8 cellular contexts compared by ENCODE assay signal in the genomic region with DNA sequence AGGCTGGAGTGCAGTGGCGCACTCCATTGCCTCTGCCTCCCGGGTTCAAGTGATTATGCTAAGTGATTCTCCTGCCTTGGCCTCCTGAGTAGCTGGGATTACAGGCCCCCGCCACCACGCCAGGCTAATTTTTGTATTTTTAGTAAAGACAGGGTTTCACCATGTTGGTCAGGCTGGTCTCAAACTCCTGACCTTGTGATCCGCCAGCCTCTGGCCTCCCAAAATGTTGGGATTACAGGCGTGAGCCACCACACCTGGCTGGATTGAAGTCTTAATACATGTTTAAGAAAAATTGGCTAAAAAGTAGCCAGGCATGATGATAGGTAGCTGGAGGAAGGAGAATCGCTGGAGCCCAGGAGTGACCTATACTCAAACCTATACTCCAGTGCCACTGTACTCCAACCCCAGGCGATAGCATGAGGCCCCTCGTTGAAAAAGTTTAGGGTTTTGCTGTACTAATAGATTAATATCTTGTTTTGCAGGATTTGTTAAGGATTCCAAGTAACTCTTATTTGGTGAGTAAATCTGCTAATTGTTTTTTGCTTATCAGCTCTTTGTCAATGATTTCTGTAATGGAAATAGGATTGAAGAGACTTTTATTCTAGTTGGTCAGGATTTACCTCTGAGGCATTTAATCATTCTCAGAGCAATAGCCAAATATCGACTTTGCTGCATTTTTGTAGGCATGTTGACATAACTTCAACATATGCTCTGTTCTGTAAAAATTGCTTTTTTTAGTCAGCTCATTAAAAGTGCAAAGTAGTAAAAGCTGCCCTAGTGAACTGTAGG. TPM values are rescaled to one million over a fixed set of nuclear protein-coding genes. Genes with fewer than 3 reads are reported as not detected.
A peak's percentile ranks its signal among the peaks of the same experiment; 100 is the strongest.
DNase-seq lines count a peak whose midpoint lies in the region; ATAC-seq and TF ChIP-seq lines count a peak whose summit lies in the region.

No MANE protein-coding gene starts in this region.

- no peaks in the 10 kb centered on the region for H3K9me3 ChIP-seq in cardiac muscle cell (ENCODE audit: low read depth)
- H3K9me3 ChIP-seq in right lobe of liver = no peaks in the 10 kb centered on the region
- no peaks in the 10 kb centered on the region for H3K9me3 ChIP-seq in thyroid gland

- WGBS in right lobe of liver (ENCODE audit: insufficient coverage, low coverage, low lambda C conversion rate, missing lambda C conversion rate) = 32% methylated on average over 10 of the region's 10 CpGs
- WGBS in thyroid gland, 2 donors = 45 to 48% methylated on average over 10 of the region's 10 CpGs

- ATAC-seq in left cardiac atrium = no peak
- ATAC-seq in right lobe of liver = no peak
- no peak for ATAC-seq in GM21723 (IDR thresholded peaks at IDR 0.05; ENCODE audit: unreplicated experiment)

- H3K9me3 Mint-ChIP-seq in activated naive CD4-positive, alpha-beta T cell treated with anti-CD3 and anti-CD28 coated beads, Interleukin-2, amount 10 ng/mL, durations not matched to agents 7 days and 5 days = no peaks in the 10 kb centered on the region

- H3K36me3 Mint-ChIP-seq in activated naive CD4-positive, alpha-beta T cell treated with anti-CD3 and anti-CD28 coated beads, Interleukin-2, amount 10 ng/mL, durations not matched to agents 7 days and 5 days = peaks cover 66% of the 10 kb centered on the region

- TF ChIP-seq POLR2A in right lobe of liver (IDR thresholded peaks at IDR 0.05) = no peak
- no peak for TF ChIP-seq POLR2A in thyroid gland (IDR thresholded peaks at IDR 0.05)

- intact Hi-C loops in left cardiac atrium (cut with DNase I) = no loop called here
- intact Hi-C loops in right lobe of liver (cut with DNase I) = no loop called here
- intact Hi-C loops in thyroid gland (cut with DNase I) = no loop called here

- no peaks in the 10 kb centered on the region for H3K27me3 Mint-ChIP-seq in activated naive CD4-positive, alpha-beta T cell treated with anti-CD3 and anti-CD28 coated beads, Interleukin-2, amount 10 ng/mL, durations not matched to agents 7 days and 5 days

- H3K4me1 Mint-ChIP-seq in activated naive CD4-positive, alpha-beta T cell treated with anti-CD3 and anti-CD28 coated beads, Interleukin-2, amount 10 ng/mL, durations not matched to agents 7 days and 5 days = peaks cover 53% of the 10 kb centered on the region

- H3K36me3 ChIP-seq in cardiac muscle cell = peaks cover 13% of the 10 kb centered on the region
- H3K36me3 ChIP-seq in right lobe of liver = peaks cover 16 to 53% (median 31%) of the 10 kb centered on the region in 4 donors
- H3K36me3 ChIP-seq in thyroid gland = peaks cover 23 to 34% of the 10 kb centered on the region in 2 donors

- DNase-seq in cardiac muscle cell (ENCODE audit: low read depth in 1 of 2, low spot score in 1 of 2) (peak in 1 of 2 donors; percentile 21), left cardiac atrium (no peak), right lobe of liver (no peak), thyroid gland (no peak), DMS79 treated with DMSO at 0.1 percent for 48 hours (lab: John Stamatoyannopoulos, UW) (no peak), amygdala (lab: John Stamatoyannopoulos, UW) (no peak)
- no peak for DNase-seq in activated naive CD4-positive, alpha-beta T cell treated with anti-CD3 and anti-CD28 coated beads, Interleukin-2, amount 10 ng/mL, durations not matched to agents 7 days and 5 days

- peak overlapping the region; percentile 97 for H3K4me3 Mint-ChIP-seq in activated naive CD4-positive, alpha-beta T cell treated with anti-CD3 and anti-CD28 coated beads, Interleukin-2, amount 10 ng/mL, durations not matched to agents 7 days and 5 days

- H3K4me3 ChIP-seq in cardiac muscle cell (peak overlapping the region; percentile 79), right lobe of liver (peak overlapping the region; percentile 72 to 94 (median 85)), thyroid gland (replicated peaks in 1 of 3) (peak overlapping the region; percentile 44 to 89 (median 59))

- no peaks in the 10 kb centered on the region for H3K27me3 ChIP-seq in cardiac muscle cell
- H3K27me3 ChIP-seq in right lobe of liver = no peaks in the 10 kb centered on the region
- no peaks in the 10 kb centered on the region for H3K27me3 ChIP-seq in thyroid gland

- peak overlapping the region; percentile 97 for H3K27ac ChIP-seq in cardiac muscle cell
- H3K27ac ChIP-seq in right lobe of liver = peak overlapping the region in 2 of 3 donors; percentile 53 to 85
- H3K27ac ChIP-seq in thyroid gland = peak overlapping the region; percentile 83 to 88 (median 84)

- H3K27ac Mint-ChIP-seq in activated naive CD4-positive, alpha-beta T cell treated with anti-CD3 and anti-CD28 coated beads, Interleukin-2, amount 10 ng/mL, durations not matched to agents 7 days and 5 days = peak overlapping the region; percentile 97

- H3K4me1 ChIP-seq in cardiac muscle cell (ENCODE audit: low read depth) = peaks cover 4% of the 10 kb centered on the region
- H3K4me1 ChIP-seq in right lobe of liver = peaks cover 0 to 30% (median 11%) of the 10 kb centered on the region in 4 donors
- H3K4me1 ChIP-seq in thyroid gland = peaks cover 48 to 49% of the 10 kb centered on the region in 2 donors

- TF ChIP-seq CTCF in cardiac muscle cell (IDR thresholded peaks at IDR 0.05; ENCODE audit: low read depth, low read length) = no peak
- TF ChIP-seq CTCF in right lobe of liver (IDR thresholded peaks at IDR 0.05) = no peak
- TF ChIP-seq CTCF in thyroid gland (IDR thresholded peaks at IDR 0.05) = no peak

- CTCF ChIA-PET in activated naive CD4-positive, alpha-beta T cell treated with anti-CD3 and anti-CD28 coated beads, Interleukin-2, amount 10 ng/mL, durations not matched to agents 7 days and 5 days (lab: Charles Lee) = interaction anchor here (0.6 to 1.7 kb wide), 5 partner anchors 10 to 676 kb away, joined by 3 read pairs; no protein-coding TSS in a partner anchor

RNA-seq across cellular contexts. Expression of a gene that starts 2.0 kb away (rescaled TPM):
- total RNA-seq in cardiac muscle cell = 22.0 and 24.7 TPM in 2 replicates
- polyA plus RNA-seq in cardiac muscle cell = 14.6 and 24.6 TPM in 2 replicates
- total RNA-seq in left cardiac atrium = 10 to 100 TPM in 1 of 2 donors, 1 to 10 TPM in 1; 7.3 to 10.8 TPM
- total RNA-seq in right lobe of liver = 10 to 100 TPM in 5 of 6 experiments, 1 to 10 TPM in 1; 9.5 to 29.6 (median 18.0) TPM
- 10 to 100 TPM in 3 of 4 donors, 1 to 10 TPM in 1; 9.4 to 22.8 (median 14.0) TPM for total RNA-seq in thyroid gland

RNA-seq across cellular contexts. Expression of a gene that starts 45.0 kb away (rescaled TPM):
- total RNA-seq in cardiac muscle cell (26.0 and 26.1 TPM in 2 replicates), left cardiac atrium (10 to 100 TPM; 15.5 TPM), right lobe of liver (10 to 100 TPM in 1 of 6 experiments, 1 to 10 TPM in 5; 5.2 to 14.8 (median 7.3) TPM), thyroid gland (10 to 100 TPM; 14.8 to 26.6 (median 20.6) TPM)
- 39.9 and 61.2 TPM in 2 replicates for polyA plus RNA-seq in cardiac muscle cell
